23 cellular contexts compared by ENCODE assay signal in genomic region chr2:23420840-23421476, GRCh38. TPM values are rescaled to one million over a fixed set of nuclear protein-coding genes. Genes with fewer than 3 reads are reported as not detected.
DNase-seq lines count a peak whose midpoint lies in the region; ATAC-seq, FAIRE-seq and TF ChIP-seq lines count a peak whose summit lies in the region.
"Had no signal": no experiment of that assay in that cellular context is flagged by ENCODE, and none has a peak within 500 bp of the region (broad histone marks: within the 10 kb centered on the region; RNA-seq: fewer than 3 reads in every experiment).

No MANE protein-coding gene starts in this region.

- H2BK5ac ChIP-seq in H1 (ENCODE audit: low read depth, low read length) (no peak overlapping the region), trophoblast cell (ENCODE audit: low read depth, low read length, poor library complexity) (no peak overlapping the region)

- POLR2A ChIA-PET in H1 (lab: Charles Lee; ENCODE audit: partially characterized antibody) = no interaction called here

- H3K18ac ChIP-seq in H1 (ENCODE audit: extremely low read depth, low read length) = no peak overlapping the region
- H3K18ac ChIP-seq in trophoblast cell (ENCODE audit: low read length) = no peak overlapping the region

- DNase-seq in NCI-H748 (lab: John Stamatoyannopoulos, UW; ENCODE audit: unreplicated experiment) = peak; percentile 24
- DNase-seq in NCI-H748 treated with DMSO at 0.1 percent for 48 hours (lab: John Stamatoyannopoulos, UW) = no peak
- DNase-seq in HTR-8/SVneo (ENCODE audit: insufficient read length, low spot score) = no peak
- peak in 1 of 2 experiments; percentile 40 for DNase-seq in H1 (ENCODE audit: low read depth in 1 of 2, low spot score in 2 of 2)
- no peak for DNase-seq in trophoblast cell
- no peak for DNase-seq in AG20443 (ENCODE audit: low spot score)
- no peak for DNase-seq in aorta
- no peak for DNase-seq in iPS-NIHi11 (ENCODE audit: low spot score)
- DNase-seq: activated CD4-positive, alpha-beta T cell treated with anti-CD3 and anti-CD28 coated beads, Interleukin-2, amount 10 ng/mL, durations not matched to agents 24 days and 14 days; COR-L47; DMS79 treated with DMSO at 0.1 percent for 48 hours; mammary epithelial cell; MG63; NCI-H2081 treated with DMSO at 0.1 percent for 48 hours; NCI-H510A; psoas muscle; WERI-Rb-1 had no signal

- peaks cover 12% of the 10 kb centered on the region for H3K23me2 ChIP-seq in H1 (ENCODE audit: low read depth, low read length)

- H4K91ac ChIP-seq in H1 (replicated peaks; ENCODE audit: insufficient read length, low read length) = no peak overlapping the region
- H4K91ac ChIP-seq in trophoblast cell (ENCODE audit: low read depth, low read length) = peak overlapping the region; percentile 1

- H3K4ac ChIP-seq in H1 (replicated peaks; ENCODE audit: insufficient read length, low read depth, low read length) (no peak overlapping the region), trophoblast cell (ENCODE audit: low read depth, low read length) (no peak overlapping the region)

- H3K23ac ChIP-seq in H1 (ENCODE audit: insufficient read length) (no peak overlapping the region), trophoblast cell (ENCODE audit: low read length) (no peak overlapping the region)

- no peak overlapping the region for H2BK20ac ChIP-seq in H1 (ENCODE audit: low read length)

- no peak for ATAC-seq in aorta (ENCODE audit: low FRiP score)
- ATAC-seq: activated T-helper 17 cell treated with anti-CD3 and anti-CD28 coated beads, Interleukin-2, amount 50 U/mL, for 72 hours; HCT116; psoas muscle had no signal

- no peak overlapping the region for H3K56ac ChIP-seq in H1 (replicated peaks; ENCODE audit: insufficient read length, low read depth, low read length)

- CTCF ChIA-PET in H1 (lab: Charles Lee; ENCODE audit: partially characterized antibody) = no interaction called here

- H2BK12ac ChIP-seq in H1 (ENCODE audit: low read depth, low read length) (0 out of 2 replicates have a peak overlapping the region, but pooled peaks have one; percentile 98), trophoblast cell (ENCODE audit: low read length) (no peak overlapping the region)

- H2BK15ac ChIP-seq in H1 (ENCODE audit: low read length) = 0 out of 2 replicates have a peak overlapping the region, but pooled peaks have one; percentile 100

- TF ChIP-seq CTCF in H1 (IDR thresholded peaks at IDR 0.05; ENCODE audit: control extremely low read depth in 1 of 3, insufficient read depth in 1 of 3, low read depth in 1 of 3, low read length in 3 of 3) = no peak

- no peak overlapping the region for H4K12ac ChIP-seq in trophoblast cell (ENCODE audit: low read depth, low read length)

- H3K4me2 ChIP-seq in H1 (ENCODE audit: insufficient read depth in 1 of 2, low read depth in 2 of 2, low read length in 2 of 2) = no peak overlapping the region
- no peak overlapping the region for H3K4me2 ChIP-seq in trophoblast cell (ENCODE audit: low read length)
- H3K4me2 ChIP-seq: BLaER1 had no signal

- H3K79me2 ChIP-seq in H1 (ENCODE audit: control insufficient read depth in 1 of 2, insufficient read depth in 2 of 2, low read length in 2 of 2) = no peaks in the 10 kb centered on the region
- peaks cover 1% of the 10 kb centered on the region for H3K79me2 ChIP-seq in trophoblast cell (ENCODE audit: control insufficient read depth, insufficient read depth, low read length, poor library complexity)

- H3K27me3 ChIP-seq in H1 (replicated peaks in 1 of 4; ENCODE audit: control insufficient read depth in 3 of 4, extremely low read depth in 1 of 4, insufficient read depth in 3 of 4, low read length in 3 of 4) = no peaks in the 10 kb centered on the region
- H3K27me3 ChIP-seq in trophoblast cell (ENCODE audit: insufficient read depth, low read length) = no peaks in the 10 kb centered on the region
- H3K27me3 ChIP-seq in aorta (ENCODE audit: control insufficient read depth in 1 of 2, insufficient read depth in 2 of 2, low read length in 1 of 2) = no peaks in the 10 kb centered on the region
- H3K27me3 ChIP-seq: BLaER1, cardiac muscle cell, MG63 had no signal

- FAIRE-seq in HTR-8/SVneo (lab: Jason Lieb, UNC) (peak; percentile 60), H1 (lab: Jason Lieb, UNC) (no peak)

- no peak overlapping the region for H2BK120ac ChIP-seq in H1 (replicated peaks; ENCODE audit: low read depth, low read length)
- H2BK120ac ChIP-seq in trophoblast cell (ENCODE audit: insufficient read depth, low read length, poor library complexity) = no peak overlapping the region

- no peaks in the 10 kb centered on the region for H3K9me3 ChIP-seq in H1 (ENCODE audit: insufficient read depth in 2 of 2, low read depth in 1 of 2, low read length in 1 of 2)
- peaks cover 4% of the 10 kb centered on the region for H3K9me3 ChIP-seq in trophoblast cell (ENCODE audit: insufficient read depth, low read depth, low read length)
- H3K9me3 ChIP-seq in aorta (ENCODE audit: control insufficient read depth, low read length) = no peaks in the 10 kb centered on the region
- H3K9me3 ChIP-seq: BLaER1, MG63, psoas muscle had no signal

- intact Hi-C loops in aorta (cut with DNase I) = no loop called here

- peaks cover 0 to 11% of the 10 kb centered on the region in 2 experiments for H4K20me1 ChIP-seq in H1 (replicated peaks in 1 of 2; ENCODE audit: control insufficient read depth in 1 of 2, insufficient read depth in 2 of 2, low read length in 2 of 2)
- H4K20me1 ChIP-seq: BLaER1 had no signal

- H3K4me1 ChIP-seq in H1 (replicated peaks in 1 of 4; ENCODE audit: control insufficient read depth in 3 of 4, insufficient read depth in 4 of 4, low read length in 3 of 4) (peaks cover 0 to 17% (median 10%) of the 10 kb centered on the region in 4 experiments; a peak in 6 of 7 replicates), trophoblast cell (ENCODE audit: control insufficient read depth in 1 of 2, insufficient read depth in 2 of 2, low read length in 2 of 2) (peaks cover 42 to 54% of the 10 kb centered on the region in 2 experiments), aorta (ENCODE audit: control insufficient read depth in 1 of 2, insufficient read depth in 2 of 2, low read length in 2 of 2) (peaks cover 0 to 7% of the 10 kb centered on the region in 2 donors)
- H3K4me1 ChIP-seq: BLaER1 had no signal

- no peak for TF ChIP-seq POLR2A in H1 (IDR thresholded peaks at IDR 0.05; ENCODE audit: control extremely low read depth in 1 of 2, low read depth in 2 of 2, low read length in 2 of 2)

- H3K79me1 ChIP-seq in H1 (ENCODE audit: low read depth, low read length) (peaks cover 6% of the 10 kb centered on the region; the same call in 1 of the 2 replicates), trophoblast cell (ENCODE audit: low read length) (peaks cover 24% of the 10 kb centered on the region)

- H2AFZ ChIP-seq in H1 (ENCODE audit: low read length) (no peak overlapping the region), trophoblast cell (ENCODE audit: insufficient read depth, low read length, poor library complexity) (no peak overlapping the region)

- H3K9ac ChIP-seq in H1 (replicated peaks in 1 of 4; ENCODE audit: extremely low read depth in 1 of 4, low read depth in 3 of 4, low read length in 3 of 4) = no peak overlapping the region
- no peak overlapping the region for H3K9ac ChIP-seq in trophoblast cell (ENCODE audit: low read length)
- H3K9ac ChIP-seq: BLaER1 had no signal

- no peak for TF ChIP-seq RAD21 in H1 (IDR thresholded peaks at IDR 0.05 in 1 of 2, conservative IDR thresholded peaks at IDR 0.05 in 1 of 2; ENCODE audit: low read depth in 2 of 2, low read length in 2 of 2)

- H2AK5ac ChIP-seq in H1 (ENCODE audit: low read depth, low read length) (peak overlapping the region; percentile 49; the same call in 1 of the 2 replicates), trophoblast cell (ENCODE audit: low read length) (no peak overlapping the region)

- no peaks in the 10 kb centered on the region for H3K36me3 ChIP-seq in H1 (ENCODE audit: control insufficient read depth in 2 of 4, insufficient read depth in 4 of 4, low read length in 3 of 4)
- H3K36me3 ChIP-seq in trophoblast cell (ENCODE audit: control insufficient read depth in 1 of 2, insufficient read depth in 2 of 2, low read length in 2 of 2) = peaks cover 0 to 2% of the 10 kb centered on the region in 2 experiments
- H3K36me3 ChIP-seq in aorta (ENCODE audit: control insufficient read depth in 1 of 2, insufficient read depth in 2 of 2, low read length in 1 of 2) = no peaks in the 10 kb centered on the region
- H3K36me3 ChIP-seq: BLaER1, cardiac muscle cell, MG63, WERI-Rb-1 had no signal

- no peak overlapping the region for H3K27ac ChIP-seq in H1 (ENCODE audit: low read depth, low read length)
- H3K27ac ChIP-seq in trophoblast cell (ENCODE audit: low read depth, low read length) = no peak overlapping the region
- no peak overlapping the region for H3K27ac ChIP-seq in aorta (ENCODE audit: low read depth in 1 of 2, low read length in 2 of 2)
- H3K27ac ChIP-seq: BLaER1, cardiac muscle cell, psoas muscle, RWPE1, SK-N-MC, WERI-Rb-1 had no signal

- WGBS in H1 (ENCODE audit: extremely low coverage in 1 of 2, insufficient coverage in 1 of 2, insufficient read length in 1 of 2, insufficient replicate concordance in 2 of 2, low coverage in 1 of 2, low lambda C conversion rate in 2 of 2, missing lambda C conversion rate in 1 of 2), 2 experiments = 89% methylated on average over 9 of the region's 9 CpGs; no CpG with 5 or more reads in 1 of the 2 experiments
- no CpG with 5 or more reads among the region's 9 CpGs for WGBS in trophoblast cell (ENCODE audit: extremely low coverage, insufficient coverage, insufficient read length)
- WGBS in aorta, 2 donors = 92 to 93% methylated on average over 9 of the region's 9 CpGs

- H4K8ac ChIP-seq in H1 (ENCODE audit: extremely low read depth, insufficient read depth, low read length) (no peak overlapping the region; the same call in 1 of the 2 replicates), trophoblast cell (ENCODE audit: low read depth, low read length) (no peak overlapping the region)

- H3K14ac ChIP-seq in H1 (ENCODE audit: insufficient read length) (no peak overlapping the region), trophoblast cell (ENCODE audit: low read length) (no peak overlapping the region)

- TF ChIP-seq EP300 in H1 (IDR thresholded peaks at IDR 0.05; ENCODE audit: borderline replicate concordance in 1 of 2, low read depth in 2 of 2, low read length in 2 of 2) = no peak

- H3K4me3 ChIP-seq in H1 (ENCODE audit: extremely low read depth in 1 of 4, insufficient read depth in 2 of 4, low read depth in 3 of 4, low read length in 4 of 4) (no peak overlapping the region), trophoblast cell (ENCODE audit: low read depth, low read length) (no peak overlapping the region), aorta (ENCODE audit: low read length in 2 of 2) (no peak overlapping the region)
- H3K4me3 ChIP-seq: BLaER1, cardiac muscle cell, MG63, psoas muscle, SK-N-MC had no signal

- H4K5ac ChIP-seq in H1 (ENCODE audit: insufficient read length, low read depth, low read length) = no peak overlapping the region

RNA-seq across cellular contexts. Expression of gene KLHL29, which starts 36.0 kb away (rescaled TPM):
- 4.3 and 4.7 TPM in 2 replicates for total RNA-seq in H1 (2021; fragmentation: NEBNext Ultra II Directional; extraction: Animal tissue kit (Norgen Biotek cat#: 25700))
- polyA plus RNA-seq in H1 (2011; rRNA removed) = 1.1 and 2.6 TPM in 2 replicates
- polyA plus RNA-seq in H1 (2011; cell fraction: cytosol; rRNA removed) = 1.8 TPM
- polyA plus RNA-seq in H1 (2011; cell fraction: nucleus; rRNA removed) = 6.5 TPM
- polyA plus RNA-seq in H1 (2012, experiment 1 of 2) = 2.1 to 2.4 TPM (median 2.2 TPM) in 4 replicates
- 1.4 TPM for polyA plus RNA-seq in H1 (2012, experiment 2 of 2)
- 2.0 TPM for polyA plus RNA-seq in H1 (2013, experiment 1 of 2)
- polyA plus RNA-seq in H1 (2013, experiment 2 of 2) = 2.0 TPM
- 1.2 and 1.5 TPM in 2 replicates for polyA minus RNA-seq in H1 (2011; rRNA and poly(A)+ RNA removed)
- polyA minus RNA-seq in H1 (2011; cell fraction: cytosol; rRNA and poly(A)+ RNA removed) = 1.8 TPM
- 5.0 TPM for polyA minus RNA-seq in H1 (2011; cell fraction: nucleus; rRNA and poly(A)+ RNA removed)
- polyA plus RNA-seq in trophoblast cell (2013) = 6.9 and 7.0 TPM in 2 replicates
- total RNA-seq in aorta = 10 to 100 TPM; 11.4 to 13.4 TPM
- polyA plus RNA-seq in aorta = 1 to 10 TPM in 1 of 2 donors, under 1 TPM in 1; 0.75 to 4.9 TPM
